8 cellular contexts compared by ENCODE assay signal in the genomic region with DNA sequence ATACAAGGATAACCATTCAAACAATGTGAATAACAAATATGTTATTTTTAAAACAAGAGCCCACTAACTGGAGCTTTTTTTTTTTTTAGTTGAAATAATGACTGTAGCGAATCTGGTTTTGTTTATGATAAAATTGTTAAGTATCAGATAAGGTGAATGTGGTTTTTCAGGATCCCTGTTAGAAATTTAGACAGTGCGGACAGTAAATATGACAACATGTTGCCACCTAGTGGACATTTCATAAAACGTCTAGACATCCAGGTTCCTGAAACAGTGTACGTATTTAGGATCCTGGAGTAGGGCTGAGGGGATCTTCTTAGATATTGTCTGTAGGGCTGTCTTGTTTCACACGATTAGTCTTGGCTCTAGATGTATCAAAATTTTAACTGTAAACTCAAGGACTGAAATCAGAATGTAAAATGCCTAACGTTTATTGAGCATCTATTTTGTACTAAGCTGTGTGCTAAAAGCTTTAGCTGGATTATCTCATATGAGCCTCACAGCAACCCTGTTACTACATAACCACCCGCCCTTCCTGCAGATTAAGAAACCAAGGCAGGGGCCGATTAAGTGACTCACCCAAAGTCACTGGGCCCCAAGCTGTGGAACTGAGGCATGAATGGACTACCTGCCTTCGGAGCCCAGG. TPM values are rescaled to one million over a fixed set of nuclear protein-coding genes. Genes with fewer than 3 reads are reported as not detected.
A peak's percentile ranks its signal among the peaks of the same experiment; 100 is the strongest.
DNase-seq lines count a peak whose midpoint lies in the region; TF ChIP-seq lines count a peak whose summit lies in the region.

No MANE protein-coding gene starts in this region.

- H3K9ac ChIP-seq in GM23248 (no peak overlapping the region), Loucy (ENCODE audit: low read depth, low read length, poor library complexity, severe bottlenecking) (no peak overlapping the region), fibroblast of lung (ENCODE audit: insufficient read depth, low read length) (no peak overlapping the region)

- H3F3A ChIP-seq in GM23248 (ENCODE audit: insufficient read depth): no peaks in the 10 kb centered on the region
- no peaks in the 10 kb centered on the region for H3F3A ChIP-seq in Loucy (ENCODE audit: low read depth)

- in situ Hi-C loops in GM23248 (cut with MboI): loop anchor here (5.0 to 25.0 kb wide), 2 partner anchors 306 to 571 kb away; no protein-coding TSS in a partner anchor

- H3K36me3 ChIP-seq in GM23248 (ENCODE audit: low read depth): no peaks in the 10 kb centered on the region
- H3K36me3 ChIP-seq in Loucy (ENCODE audit: insufficient read depth, low read length): no peaks in the 10 kb centered on the region
- H3K36me3 ChIP-seq in fibroblast of lung (ENCODE audit: control insufficient read depth, insufficient read depth, low read length): no peaks in the 10 kb centered on the region
- H3K36me3 ChIP-seq in osteoblast (ENCODE audit: insufficient read depth, low read length): no peaks in the 10 kb centered on the region

- H3K4me2 ChIP-seq in GM23248 (ENCODE audit: unreplicated experiment) (no peak overlapping the region), Loucy (ENCODE audit: low read depth, low read length, poor library complexity, severe bottlenecking) (no peak overlapping the region), fibroblast of lung (ENCODE audit: extremely low read depth, insufficient read depth, low read length) (no peak overlapping the region), osteoblast (ENCODE audit: insufficient read depth, low read length) (no peak overlapping the region)

- H4K20me1 ChIP-seq in GM23248 (ENCODE audit: insufficient read depth) (no peaks in the 10 kb centered on the region), Loucy (ENCODE audit: insufficient read depth, low read length, poor library complexity, severe bottlenecking) (no peaks in the 10 kb centered on the region), fibroblast of lung (ENCODE audit: control insufficient read depth, extremely low read depth, insufficient read depth, low read length) (no peaks in the 10 kb centered on the region), osteoblast (ENCODE audit: insufficient read depth, low read length) (no peaks in the 10 kb centered on the region)

- H3K9me2 ChIP-seq in GM23248 (ENCODE audit: insufficient read depth) (no peaks in the 10 kb centered on the region), Loucy (replicated peaks; ENCODE audit: low read depth, low read length) (no peaks in the 10 kb centered on the region)

- H3K27me3 ChIP-seq in GM23248 (replicated peaks; ENCODE audit: insufficient read depth) (no peaks in the 10 kb centered on the region), Loucy (ENCODE audit: insufficient read depth, low read length, poor library complexity, severe bottlenecking) (no peaks in the 10 kb centered on the region), fibroblast of lung (ENCODE audit: control insufficient read depth, insufficient read depth, low read length) (no peaks in the 10 kb centered on the region), osteoblast (ENCODE audit: insufficient read depth, low read length) (no peaks in the 10 kb centered on the region)

- 15 to 17% methylated on average over 9 of the region's 9 CpGs for WGBS in GM23248 (ENCODE audit: low coverage in 1 of 2, low lambda C conversion rate in 2 of 2, missing lambda C conversion rate in 2 of 2), 2 experiments

- no peak overlapping the region for H2AFZ ChIP-seq in GM23248
- H2AFZ ChIP-seq in Loucy (ENCODE audit: low read length): no peak overlapping the region
- H2AFZ ChIP-seq in fibroblast of lung (ENCODE audit: low read length): no peak overlapping the region
- H2AFZ ChIP-seq in osteoblast (ENCODE audit: low read length): no peak overlapping the region

- H3K27ac ChIP-seq in GM23248 (no peak overlapping the region), fibroblast of lung (ENCODE audit: insufficient read depth, low read length) (no peak overlapping the region), osteoblast (ENCODE audit: low read depth, low read length) (no peak overlapping the region)

- no peaks in the 10 kb centered on the region for H3K4me1 ChIP-seq in GM23248 (ENCODE audit: insufficient read depth)
- H3K4me1 ChIP-seq in Loucy (ENCODE audit: insufficient read depth, low read length, poor library complexity, severe bottlenecking): no peaks in the 10 kb centered on the region
- H3K4me1 ChIP-seq in fibroblast of lung (ENCODE audit: control insufficient read depth, extremely low read depth, insufficient read depth, low read length): no peaks in the 10 kb centered on the region
- no peaks in the 10 kb centered on the region for H3K4me1 ChIP-seq in osteoblast (ENCODE audit: insufficient read depth, low read length)

- TF ChIP-seq CTCF in Loucy (conservative IDR thresholded peaks at IDR 0.05; ENCODE audit: low read length) (peak; percentile 84), fibroblast of lung (conservative IDR thresholded peaks at IDR 0.05 in 1 of 2, IDR thresholded peaks at IDR 0.05 in 1 of 2; ENCODE audit: low read depth in 1 of 2, low read length in 2 of 2) (peak; percentile 55), osteoblast (IDR thresholded peaks at IDR 0.05; ENCODE audit: extremely low read depth, low read depth, low read length) (peak; percentile 72)

- H3K79me2 ChIP-seq in GM23248 (ENCODE audit: insufficient read depth) (no peaks in the 10 kb centered on the region), Loucy (ENCODE audit: insufficient read depth, low read length) (no peaks in the 10 kb centered on the region), fibroblast of lung (ENCODE audit: control insufficient read depth, insufficient read depth, low read length) (no peaks in the 10 kb centered on the region), osteoblast (ENCODE audit: insufficient read depth, low read length) (no peaks in the 10 kb centered on the region)

- H3K4me3 ChIP-seq in GM23248 (no peak overlapping the region), Loucy (ENCODE audit: low read length, poor library complexity, severe bottlenecking) (no peak overlapping the region), fibroblast of lung (replicated peaks in 1 of 4; ENCODE audit: control extremely low read depth in 1 of 4, insufficient read depth in 1 of 4, low read depth in 3 of 4, low read length in 4 of 4) (no peak overlapping the region), osteoblast (ENCODE audit: insufficient read depth, low read length) (no peak overlapping the region)

- H3K9me3 ChIP-seq in GM23248 (ENCODE audit: low read depth): no peaks in the 10 kb centered on the region
- no peaks in the 10 kb centered on the region for H3K9me3 ChIP-seq in Loucy (ENCODE audit: insufficient read depth, low read depth, low read length)
- H3K9me3 ChIP-seq in fibroblast of lung (ENCODE audit: control insufficient read depth, insufficient read depth, low read depth, low read length): no peaks in the 10 kb centered on the region
- H3K9me3 ChIP-seq in osteoblast (ENCODE audit: low read depth, low read length): no peaks in the 10 kb centered on the region

- peak; percentile 6 for DNase-seq in DMS79 treated with DMSO at 0.1 percent for 48 hours (lab: John Stamatoyannopoulos, UW)
- no peak for DNase-seq in DMS79 (lab: John Stamatoyannopoulos, UW)
- DNase-seq in GM23248: peak; percentile 76
- DNase-seq in SK-N-DZ (ENCODE audit: low spot score): peak; percentile 79
- peak; percentile 68 to 84 for DNase-seq in fibroblast of lung (ENCODE audit: low read depth in 2 of 2)
- no peak for DNase-seq in osteoblast (ENCODE audit: insufficient read length, low spot score, missing footprints)
- DNase-seq in stimulated activated CD4-positive, alpha-beta T cell treated with anti-CD3 and anti-CD28 coated beads, Interleukin-4, amount 100 ng/mL, for 1 hour: no peak

RNA-seq across cellular contexts. Expression of a gene that starts 23.9 kb away (rescaled TPM):
- total RNA-seq in GM23248 (2014; rRNA removed; shearing (Covaris generic)): 0.11 TPM in 1 of 2 replicates, not detected in the other
- polyA plus RNA-seq in GM23248 (2016; fragmentation: Nextera tagmentation; extraction: Ambion mirVana) (0.18 TPM in 1 of 2 replicates, not detected in the other), fibroblast of lung (2.1 and 5.1 TPM in 2 replicates)
- 1.9 and 3.2 TPM in 2 replicates for polyA plus RNA-seq in SK-N-DZ (2014; cell fraction: cytosol; rRNA removed)
- 1.9 and 2.5 TPM in 2 replicates for polyA plus RNA-seq in SK-N-DZ (2014; cell fraction: nucleus; rRNA removed)
- total RNA-seq in fibroblast of lung (5.1 and 8.3 TPM in 2 replicates), osteoblast (9.0 and 13.3 TPM in 2 replicates)
- 1.4 and 3.4 TPM in 2 replicates for polyA plus RNA-seq in fibroblast of lung (2012)
- polyA minus RNA-seq in fibroblast of lung (ENCODE audit: low replicate concordance): 0.16 and 0.26 TPM in 2 replicates

Comparison
In these comparisons a context has a peak if more than half of its experiments do, and no peak if none do; other contexts are left out.
1. DNase-seq: peak in DMS79 treated with DMSO at 0.1 percent for 48 hours (single experiment), GM23248 (single experiment), SK-N-DZ (single experiment) and fibroblast of lung (2 of 2); none in DMS79 (single experiment), osteoblast (single experiment) and stimulated activated CD4-positive, alpha-beta T cell treated with anti-CD3 and anti-CD28 coated beads, Interleukin-4, amount 100 ng/mL, for 1 hour (single experiment).
2. Peak in every context shown above with its lines, with median percentiles within 50 percentile points of each other: CTCF ChIP-seq.